ENCODE assay signal across 33 cellular contexts in genomic region chr1:218090459-218090858, GRCh38.
"Had no signal": no experiment of that assay in that cellular context is flagged by ENCODE, and none has a peak within 500 bp of the region (broad histone marks: within the 10 kb centered on the region; RNA-seq: fewer than 3 reads in every experiment).

No MANE protein-coding gene starts in this region.

- H3K4me3 ChIP-seq: ascending aorta, cardiac muscle cell, colonic mucosa, SJSA1 had no signal

- H3K36me3 Mint-ChIP-seq: activated naive CD4-positive, alpha-beta T cell treated with anti-CD3 and anti-CD28 coated beads, Interleukin-2, amount 50 U/mL, for 24 hours; activated naive CD8-positive, alpha-beta T cell treated with anti-CD3 and anti-CD28 coated beads, Interleukin-2, amount 10 ng/mL, durations not matched to agents 7 days and 5 days; WTC11 had no signal

- H3K27me3 ChIP-seq: ascending aorta, cardiac muscle cell, colonic mucosa, SJSA1 had no signal

- H3K9me3 Mint-ChIP-seq: activated CD4-positive, alpha-beta T cell treated with anti-CD3 and anti-CD28 coated beads, Interleukin-2, amount 10 ng/mL, durations not matched to agents 7 days and 5 days; activated naive CD4-positive, alpha-beta T cell treated with anti-CD3 and anti-CD28 coated beads, Interleukin-2, amount 50 U/mL, for 24 hours; activated naive CD8-positive, alpha-beta T cell treated with anti-CD3 and anti-CD28 coated beads, Interleukin-2, amount 10 ng/mL, durations not matched to agents 7 days and 5 days; activated T-cell treated with anti-CD3 and anti-CD28 coated beads, Interleukin-2, amount 50 U/mL, for 24 hours; activated T-helper 2 cell treated with anti-CD3 and anti-CD28 coated beads, Interferon-gamma antibody, Interleukin-2, Interleukin-4, amounts not matched to agents 10 μg/mL and 5 μg/mL and 100 μg/mL, durations not matched to agents 14 hours and 24 hours and 36 hours; central memory CD8-positive, alpha-beta T cell; T-helper 1 cell treated with Interleukin-12 subunit alpha and Interleukin-12 subunit beta and Interleukin-4 antibody, amounts not matched to agents 30 μg/mL and 1 μg/mL, for 36 hours; T-helper 2 cell treated with Interferon-gamma antibody and Interleukin-4, amounts not matched to agents 5 μg/mL and 100 μg/mL, for 36 hours; WTC11 had no signal

- H3K9me3 ChIP-seq: ascending aorta, colonic mucosa, SJSA1, SK-N-SH had no signal

- H3K27ac Mint-ChIP-seq: activated CD4-positive, alpha-beta T cell treated with anti-CD3 and anti-CD28 coated beads for 36 hours; activated CD4-positive, alpha-beta T cell treated with anti-CD3 and anti-CD28 coated beads, Interleukin-2, amount 10 ng/mL, durations not matched to agents 7 days and 5 days; activated CD8-positive, alpha-beta T cell treated with anti-CD3 and anti-CD28 coated beads, Interleukin-2, amount 10 ng/mL, durations not matched to agents 7 days and 5 days; activated naive CD4-positive, alpha-beta T cell treated with anti-CD3 and anti-CD28 coated beads, Interleukin-2, amount 50 U/mL, for 24 hours; activated naive CD8-positive, alpha-beta T cell treated with anti-CD3 and anti-CD28 coated beads, Interleukin-2, amount 10 ng/mL, durations not matched to agents 7 days and 5 days; activated T-cell treated with anti-CD3 and anti-CD28 coated beads, Interleukin-2, amount 50 U/mL, for 24 hours; activated T-helper 2 cell treated with anti-CD3 and anti-CD28 coated beads, Interferon-gamma antibody, Interleukin-2, Interleukin-4, amounts not matched to agents 10 μg/mL and 5 μg/mL and 100 μg/mL, durations not matched to agents 14 hours and 24 hours and 36 hours; T-helper 1 cell treated with Interleukin-12 subunit alpha and Interleukin-12 subunit beta and Interleukin-4 antibody, amounts not matched to agents 30 μg/mL and 1 μg/mL, for 36 hours; T-helper 2 cell treated with Interferon-gamma antibody and Interleukin-4, amounts not matched to agents 5 μg/mL and 100 μg/mL, for 36 hours; WTC11 had no signal

- H3K4me1 Mint-ChIP-seq: activated CD4-positive, alpha-beta T cell treated with anti-CD3 and anti-CD28 coated beads for 36 hours; activated CD4-positive, alpha-beta T cell treated with anti-CD3 and anti-CD28 coated beads, Interleukin-2, amount 10 ng/mL, durations not matched to agents 7 days and 5 days; activated naive CD4-positive, alpha-beta T cell treated with anti-CD3 and anti-CD28 coated beads, Interleukin-2, amount 50 U/mL, for 24 hours; activated naive CD8-positive, alpha-beta T cell treated with anti-CD3 and anti-CD28 coated beads, Interleukin-2, amount 10 ng/mL, durations not matched to agents 7 days and 5 days; central memory CD8-positive, alpha-beta T cell had no signal

- DNase-seq: activated CD4-positive, alpha-beta T cell treated with anti-CD3 and anti-CD28 coated beads for 36 hours; activated CD4-positive, alpha-beta T cell treated with anti-CD3 and anti-CD28 coated beads, Interleukin-2, amount 10 ng/mL, durations not matched to agents 7 days and 5 days; activated CD4-positive, alpha-beta T cell treated with anti-CD3 and anti-CD28 coated beads, Interleukin-2, amount 50 U/mL, for 48 hours; activated CD8-positive, alpha-beta T cell treated with anti-CD3 and anti-CD28 coated beads, Interleukin-2, amount 10 ng/mL, durations not matched to agents 7 days and 5 days; activated gamma-delta T cell; activated naive CD4-positive, alpha-beta T cell treated with Interleukin-2 at 50 U/mL for 16 hours; activated naive CD8-positive, alpha-beta T cell treated with anti-CD3 and anti-CD28 coated beads, Interleukin-2, amount 10 ng/mL, durations not matched to agents 7 days and 5 days; activated T-cell treated with anti-CD3 and anti-CD28 coated beads, Interleukin-2, amount 50 U/mL, for 24 hours; amygdala; colonic mucosa; NCI-H1048; NCI-H1105 treated with DMSO at 0.1 percent for 48 hours; NCI-H1436; NCI-H1694 treated with DMSO at 0.1 percent for 48 hours; NCI-H2029; NCI-H2107; NCI-H2171; NCI-H510A; NCI-H526; NCI-H748 treated with DMSO at 0.1 percent for 48 hours; OCI-M1; Right ventricle myocardium superior; SK-N-SH had no signal

- H3K4me1 ChIP-seq: ascending aorta, colonic mucosa, SJSA1 had no signal

- H3K36me3 ChIP-seq: ascending aorta, cardiac muscle cell, colonic mucosa, SJSA1 had no signal

- H3K27me3 Mint-ChIP-seq: activated CD4-positive, alpha-beta T cell treated with anti-CD3 and anti-CD28 coated beads for 36 hours; activated CD4-positive, alpha-beta T cell treated with anti-CD3 and anti-CD28 coated beads, Interleukin-2, amount 10 ng/mL, durations not matched to agents 7 days and 5 days; activated naive CD4-positive, alpha-beta T cell treated with anti-CD3 and anti-CD28 coated beads, Interleukin-2, amount 50 U/mL, for 24 hours; activated naive CD8-positive, alpha-beta T cell treated with anti-CD3 and anti-CD28 coated beads, Interleukin-2, amount 10 ng/mL, durations not matched to agents 7 days and 5 days; activated T-cell treated with anti-CD3 and anti-CD28 coated beads, Interleukin-2, amount 50 U/mL, for 24 hours; central memory CD8-positive, alpha-beta T cell had no signal

- H3K27ac ChIP-seq: ascending aorta, cardiac muscle cell, colonic mucosa, SJSA1 had no signal

- H3K4me3 Mint-ChIP-seq: activated CD4-positive, alpha-beta T cell treated with anti-CD3 and anti-CD28 coated beads for 36 hours; activated CD4-positive, alpha-beta T cell treated with anti-CD3 and anti-CD28 coated beads, Interleukin-2, amount 10 ng/mL, durations not matched to agents 7 days and 5 days; activated CD8-positive, alpha-beta T cell treated with anti-CD3 and anti-CD28 coated beads, Interleukin-2, amount 10 ng/mL, durations not matched to agents 7 days and 5 days; activated naive CD4-positive, alpha-beta T cell treated with anti-CD3 and anti-CD28 coated beads, Interleukin-2, amount 50 U/mL, for 24 hours; activated naive CD8-positive, alpha-beta T cell treated with anti-CD3 and anti-CD28 coated beads, Interleukin-2, amount 10 ng/mL, durations not matched to agents 7 days and 5 days; activated T-cell treated with anti-CD3 and anti-CD28 coated beads, Interleukin-2, amount 50 U/mL, for 24 hours; central memory CD8-positive, alpha-beta T cell; T-helper 1 cell treated with Interleukin-12 subunit alpha and Interleukin-12 subunit beta and Interleukin-4 antibody, amounts not matched to agents 30 μg/mL and 1 μg/mL, for 36 hours; T-helper 2 cell treated with Interferon-gamma antibody and Interleukin-4, amounts not matched to agents 5 μg/mL and 100 μg/mL, for 36 hours; WTC11 had no signal

- H3K4me2 ChIP-seq: SK-N-SH had no signal

- H3K9ac ChIP-seq: SK-N-SH had no signal

- ATAC-seq: activated CD4-positive, alpha-beta T cell treated with anti-CD3 and anti-CD28 coated beads for 36 hours; activated CD4-positive, CD25-positive, alpha-beta regulatory T cell treated with anti-CD3 and anti-CD28 coated beads, Interleukin-2, amount 50 U/mL, for 24 hours; activated CD8-positive, alpha-beta T cell treated with anti-CD3 and anti-CD28 coated beads, Interleukin-2, amount 10 ng/mL, durations not matched to agents 7 days and 5 days; WTC11 had no signal
